8 cellular contexts compared by ENCODE assay signal in the genomic region with DNA sequence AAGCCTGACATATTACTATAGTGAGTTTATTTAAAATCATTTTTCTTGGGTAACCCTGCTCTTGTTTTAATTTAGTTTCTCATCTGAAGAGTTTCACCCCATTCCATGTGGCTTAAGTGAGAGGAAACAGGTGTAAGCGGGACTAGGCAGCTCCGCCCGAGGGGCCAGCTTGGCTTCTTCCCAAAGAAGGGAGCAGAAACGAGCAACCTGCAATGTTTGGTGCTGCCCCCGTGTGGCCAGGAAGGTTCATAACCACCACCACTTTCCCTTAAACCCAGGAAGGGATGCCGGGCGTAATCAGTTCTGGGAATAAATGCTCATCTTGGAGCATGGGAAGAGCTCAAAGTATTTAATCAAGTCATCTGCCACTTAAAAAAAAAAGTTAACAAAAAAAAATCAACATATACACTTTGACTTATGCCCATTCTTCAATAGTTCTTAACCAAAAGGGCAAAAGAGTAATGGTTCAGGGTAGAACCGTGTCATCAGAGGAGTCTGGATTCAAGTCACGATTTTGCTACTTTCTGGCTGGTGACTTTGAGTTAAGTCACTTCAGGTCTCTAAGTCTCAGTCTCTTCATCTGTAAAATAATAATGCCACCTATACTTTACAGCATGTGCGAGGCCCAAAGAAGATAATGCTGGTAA.
DNase-seq lines count a peak whose midpoint lies in the region; ATAC-seq lines count a peak whose summit lies in the region.

No MANE protein-coding gene starts in this region.

- H3K36me3 ChIP-seq in duodenal mucosa (ENCODE audit: control insufficient read depth in 1 of 2, insufficient read depth in 2 of 2, low read length in 2 of 2) = peaks cover 3 to 17% of the 10 kb centered on the region in 2 donors

- H3K4me1 ChIP-seq in duodenal mucosa (ENCODE audit: control insufficient read depth in 1 of 2, insufficient read depth in 2 of 2, low read length in 2 of 2) = no peaks in the 10 kb centered on the region

- peak overlapping the region; percentile 27 to 40 for H3K4me3 ChIP-seq in duodenal mucosa (ENCODE audit: low read depth in 1 of 2, low read length in 2 of 2)

- no peaks in the 10 kb centered on the region for H3K9me3 ChIP-seq in duodenal mucosa (ENCODE audit: control insufficient read depth in 1 of 2, low read length in 2 of 2)

- no peaks in the 10 kb centered on the region for H3K27me3 ChIP-seq in duodenal mucosa (ENCODE audit: control insufficient read depth in 1 of 2, insufficient read depth in 2 of 2, low read length in 2 of 2)

- no peak overlapping the region for H3K27ac ChIP-seq in duodenal mucosa (ENCODE audit: low read depth, low read length)

- peak; percentile 27 for DNase-seq in NK-92 treated with Interleukin-12 subunit alpha and Interleukin-12 subunit beta, amount 100 ng/mL, for 24 hours (lab: John Stamatoyannopoulos, UW)
- DNase-seq in NK-92 (lab: John Stamatoyannopoulos, UW; ENCODE audit: unreplicated experiment) (no peak), NCI-H526 treated with DMSO at 0.1 percent for 48 hours (lab: John Stamatoyannopoulos, UW) (peak; percentile 36), medulla oblongata (ENCODE audit: extremely low spot score) (peak; percentile 87)
- DNase-seq in activated CD4-positive, alpha-beta T cell treated with anti-CD3 and anti-CD28 coated beads, Interleukin-2, amount 50 U/mL, for 48 hours = peak; percentile 74 to 79
- DNase-seq in stimulated activated CD8-positive, alpha-beta memory T cell treated with anti-CD3 and anti-CD28 coated beads, Interleukin-15, amount 100 ng/mL, for 4 hours (ENCODE audit: low read depth in 2 of 2) = peak; percentile 7 to 28

- H3K9ac ChIP-seq in duodenal mucosa (ENCODE audit: low read depth in 1 of 2, low read length in 2 of 2) = no peak overlapping the region

- peak; percentile 74 for ATAC-seq in HG03103 (IDR thresholded peaks at IDR 0.05; ENCODE audit: low read depth, unreplicated experiment)
